ENCODE assay signal across 1 cellular context in genomic region chr9:137427454-137428310, GRCh38.
A peak's percentile ranks its signal among the peaks of the same experiment; 100 is the strongest.
TF ChIP-seq lines count a peak whose summit lies in the region.

No MANE protein-coding gene starts in this region.

TF ChIP-seq in HepG2, 621 proteins besides CTCF, POLR2A, EP300 and RAD21:
- no peak for TF ChIP-seq JUNB (CRISPR knock-in tag; IDR thresholded peaks at IDR 0.05; ENCODE audit: borderline replicate concordance)
- TF ChIP-seq RNF219 (CRISPR knock-in tag; IDR thresholded peaks at IDR 0.05), result no peak
- 0 out of 2 replicates have a peak, but pooled peaks have one; percentile 67 for TF ChIP-seq HNRNPL (IDR thresholded peaks at IDR 0.05; ENCODE audit: low read depth, low read length)
- no peak for TF ChIP-seq KDM4B (CRISPR knock-in tag; IDR thresholded peaks at IDR 0.05)
- TF ChIP-seq KDM2A (CRISPR knock-in tag; IDR thresholded peaks at IDR 0.05; ENCODE audit: borderline replicate concordance, low read depth), result no peak
- TF ChIP-seq ZNF224 (CRISPR knock-in tag; IDR thresholded peaks at IDR 0.05), result no peak
- peak; percentile 82 for TF ChIP-seq AGO2 (optimal IDR thresholded peaks at IDR 0.05; ENCODE audit: low read depth, low read length)
- no peak for TF ChIP-seq MTA3 (CRISPR knock-in tag; IDR thresholded peaks at IDR 0.05)
- TF ChIP-seq ZIK1 (CRISPR knock-in tag; IDR thresholded peaks at IDR 0.05; ENCODE audit: borderline replicate concordance, low read depth), result no peak
- 0 out of 2 replicates have a peak, but pooled peaks have one; percentile 56 for TF ChIP-seq AKAP8 (CRISPR knock-in tag; IDR thresholded peaks at IDR 0.05)
